20 cellular contexts compared by ENCODE assay signal in genomic region chr10:86207226-86207625, GRCh38.
DNase-seq lines count a peak whose midpoint lies in the region; ATAC-seq and TF ChIP-seq lines count a peak whose summit lies in the region.
"Had no signal": no experiment of that assay in that cellular context is flagged by ENCODE, and none has a peak within 500 bp of the region (broad histone marks: within the 10 kb centered on the region; RNA-seq: fewer than 3 reads in every experiment).

No MANE protein-coding gene starts in this region.

- no peak for TF ChIP-seq POLR2A in sigmoid colon (IDR thresholded peaks at IDR 0.05)

- no peak overlapping the region for H3K27ac ChIP-seq in sigmoid colon
- H3K27ac ChIP-seq in foreskin keratinocyte: no peak overlapping the region
- H3K27ac ChIP-seq: BLaER1 treated with 17β-estradiol and CSF1 and Interleukin-3, amounts not matched to agents 10 nM and 100 nM; HL-60 had no signal

- TF ChIP-seq EP300 in sigmoid colon (IDR thresholded peaks at IDR 0.05): no peak

- no peaks in the 10 kb centered on the region for H3K4me1 ChIP-seq in sigmoid colon
- H3K4me1 ChIP-seq in foreskin keratinocyte: no peaks in the 10 kb centered on the region
- H3K4me1 ChIP-seq: BLaER1 treated with 17β-estradiol and CSF1 and Interleukin-3, amounts not matched to agents 10 nM and 100 nM had no signal

- ATAC-seq in foreskin keratinocyte (no peak), HG03175 (IDR thresholded peaks at IDR 0.05; ENCODE audit: unreplicated experiment) (no peak)
- ATAC-seq: GM23338 had no signal

- WGBS in sigmoid colon, 2 donors: 87% methylated on average over 12 of the region's 12 CpGs

- peaks cover 5% of the 10 kb centered on the region for H3K27me3 Mint-ChIP-seq in glutamatergic neuron (ENCODE audit: unreplicated experiment)
- H3K27me3 Mint-ChIP-seq: CD4-positive, CD25-positive, alpha-beta regulatory T cell had no signal

- H3K9me3 ChIP-seq in sigmoid colon: no peaks in the 10 kb centered on the region
- H3K9me3 ChIP-seq: BLaER1 treated with 17β-estradiol and CSF1 and Interleukin-3, amounts not matched to agents 10 nM and 100 nM had no signal

- DNase-seq in NCI-H748 (lab: John Stamatoyannopoulos, UW; ENCODE audit: unreplicated experiment): peak; percentile 26
- DNase-seq in NCI-H748 treated with DMSO at 0.1 percent for 48 hours (lab: John Stamatoyannopoulos, UW): no peak
- DNase-seq in DMS79 (lab: John Stamatoyannopoulos, UW): peak; percentile 1
- peak; percentile 7 for DNase-seq in glutamatergic neuron
- peak; percentile 18 for DNase-seq in sigmoid colon
- DNase-seq in foreskin keratinocyte: no peak
- no peak for DNase-seq in activated CD4-positive, alpha-beta T cell treated with anti-CD3 and anti-CD28 coated beads, Interleukin-2, amount 50 U/mL, for 1 hour
- DNase-seq: 8988T; CD4-positive, CD25-positive, alpha-beta regulatory T cell; CD8-positive, alpha-beta memory T cell; COR-L47; DMS 273 treated with DMSO at 0.1 percent for 48 hours; DMS53; GDM1; HCEC 1CT had no signal

- no peak overlapping the region for H3K27ac Mint-ChIP-seq in glutamatergic neuron (ENCODE audit: unreplicated experiment)
- H3K27ac Mint-ChIP-seq: B cell; CD8-positive, alpha-beta memory T cell; GM23338 had no signal

- H3K4me3 ChIP-seq in sigmoid colon: no peak overlapping the region
- H3K4me3 ChIP-seq: BLaER1 treated with 17β-estradiol and CSF1 and Interleukin-3, amounts not matched to agents 10 nM and 100 nM; GM23338 had no signal

- no peak overlapping the region for H3K4me3 Mint-ChIP-seq in glutamatergic neuron (ENCODE audit: unreplicated experiment)
- H3K4me3 Mint-ChIP-seq: B cell; CD4-positive, CD25-positive, alpha-beta regulatory T cell; CD8-positive, alpha-beta memory T cell; GM23338 had no signal

- H3K4me1 Mint-ChIP-seq in glutamatergic neuron (ENCODE audit: low read depth, unreplicated experiment): peaks cover 7% of the 10 kb centered on the region
- H3K4me1 Mint-ChIP-seq: B cell; CD4-positive, CD25-positive, alpha-beta regulatory T cell; CD8-positive, alpha-beta memory T cell had no signal

- peaks cover 3% of the 10 kb centered on the region for H3K9me3 Mint-ChIP-seq in glutamatergic neuron (ENCODE audit: unreplicated experiment)
- H3K9me3 Mint-ChIP-seq: CD4-positive, CD25-positive, alpha-beta regulatory T cell; GM23338 had no signal

- H3K36me3 ChIP-seq in sigmoid colon: no peaks in the 10 kb centered on the region
- H3K36me3 ChIP-seq: BLaER1 treated with 17β-estradiol and CSF1 and Interleukin-3, amounts not matched to agents 10 nM and 100 nM had no signal

- intact Hi-C loops in sigmoid colon (cut with DNase I): no loop called here

- H3K36me3 Mint-ChIP-seq in glutamatergic neuron (ENCODE audit: unreplicated experiment): no peaks in the 10 kb centered on the region
- H3K36me3 Mint-ChIP-seq: CD4-positive, CD25-positive, alpha-beta regulatory T cell; CD8-positive, alpha-beta memory T cell had no signal

- H3K27me3 ChIP-seq in sigmoid colon (no peaks in the 10 kb centered on the region), foreskin keratinocyte (no peaks in the 10 kb centered on the region)
- H3K27me3 ChIP-seq: BLaER1 treated with 17β-estradiol and CSF1 and Interleukin-3, amounts not matched to agents 10 nM and 100 nM had no signal

- TF ChIP-seq CTCF in glutamatergic neuron (IDR thresholded peaks at IDR 0.05; ENCODE audit: partially characterized antibody, unreplicated experiment) (no peak), sigmoid colon (IDR thresholded peaks at IDR 0.05) (no peak), foreskin keratinocyte (conservative IDR thresholded peaks at IDR 0.05) (no peak)

Comparison
In these comparisons a context has a peak if more than half of its experiments do, and no peak if none do; other contexts are left out.
1. DNase-seq: peak in NCI-H748 (single experiment), DMS79 (single experiment), glutamatergic neuron (single experiment) and sigmoid colon (single experiment); none in NCI-H748 treated with DMSO at 0.1 percent for 48 hours (single experiment), foreskin keratinocyte (0 of 2) and activated CD4-positive, alpha-beta T cell treated with anti-CD3 and anti-CD28 coated beads, Interleukin-2, amount 50 U/mL, for 1 hour (single experiment).